ENCODE assay signal across 21 cellular contexts in the genomic region with DNA sequence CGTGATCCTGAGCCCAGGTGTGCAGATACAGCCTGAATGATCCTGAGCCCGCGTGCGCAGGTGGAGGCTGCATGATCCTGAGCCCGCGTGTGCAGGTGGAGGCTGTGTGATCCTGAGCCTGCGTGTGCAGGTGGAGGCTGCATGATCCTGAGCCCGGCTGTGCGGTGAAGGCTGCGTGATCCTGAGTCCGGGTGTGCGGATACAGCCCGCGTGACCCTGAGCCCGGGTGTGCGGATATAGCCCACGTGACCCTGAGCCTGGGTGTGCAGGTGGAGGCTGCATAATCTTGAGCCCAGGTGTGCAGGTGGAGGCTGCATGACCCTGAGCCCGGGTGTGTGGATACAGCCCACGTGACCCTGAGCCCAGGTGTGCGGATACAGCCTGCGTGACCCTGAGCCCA. TPM values are rescaled to one million over a fixed set of nuclear protein-coding genes. Genes with fewer than 3 reads are reported as not detected.
A peak's percentile ranks its signal among the peaks of the same experiment; 100 is the strongest.
DNase-seq lines count a peak whose midpoint lies in the region; ATAC-seq, FAIRE-seq and TF ChIP-seq lines count a peak whose summit lies in the region.
"Had no signal": no experiment of that assay in that cellular context is flagged by ENCODE, and none has a peak within 500 bp of the region (broad histone marks: within the 10 kb centered on the region; RNA-seq: fewer than 3 reads in every experiment).

No MANE protein-coding gene starts in this region.

- H3K23me2 ChIP-seq in H9 (ENCODE audit: insufficient read length, low read depth, low read length, poor library complexity, severe bottlenecking) = no peaks in the 10 kb centered on the region

- no peak overlapping the region for H2AFZ ChIP-seq in HepG2 (ENCODE audit: low read length)
- no peak overlapping the region for H2AFZ ChIP-seq in trophoblast cell (ENCODE audit: insufficient read depth, low read length, poor library complexity)
- H2AFZ ChIP-seq in H9 (ENCODE audit: low read length) = no peak overlapping the region

- no peak overlapping the region for H4K12ac ChIP-seq in trophoblast cell (ENCODE audit: low read depth, low read length)

- H3K79me2 ChIP-seq in HepG2 (ENCODE audit: insufficient read depth, low read length) = peaks cover 26% of the 10 kb centered on the region
- no peaks in the 10 kb centered on the region for H3K79me2 ChIP-seq in trophoblast cell (ENCODE audit: control insufficient read depth, insufficient read depth, low read length, poor library complexity)
- no peaks in the 10 kb centered on the region for H3K79me2 ChIP-seq in H9 (ENCODE audit: insufficient read depth, low read length)

- no peaks in the 10 kb centered on the region for H3K9me3 Mint-ChIP-seq in H9
- H3K9me3 Mint-ChIP-seq: CD14-positive monocyte; CD4-positive, alpha-beta T cell; CD8-positive, alpha-beta memory T cell had no signal

- no peak overlapping the region for H3K14ac ChIP-seq in trophoblast cell (ENCODE audit: low read length)
- no peak overlapping the region; the same call in 1 of the 2 replicates for H3K14ac ChIP-seq in H9 (ENCODE audit: insufficient read depth, low read length)

- no peak overlapping the region for H2BK15ac ChIP-seq in H9 (ENCODE audit: low read depth, low read length)

- H3K18ac ChIP-seq in trophoblast cell (ENCODE audit: low read length) (peak overlapping the region; percentile 14), H9 (ENCODE audit: insufficient read length, low read depth, low read length) (no peak overlapping the region)

- H3K4me2 ChIP-seq in HepG2 (ENCODE audit: low read depth, low read length) (no peak overlapping the region), trophoblast cell (ENCODE audit: low read length) (no peak overlapping the region), H9 (ENCODE audit: insufficient read depth, insufficient read length, low read length) (no peak overlapping the region)

- H2BK5ac ChIP-seq in trophoblast cell (ENCODE audit: low read depth, low read length, poor library complexity) (no peak overlapping the region), H9 (ENCODE audit: insufficient read length, low read length) (no peak overlapping the region)

- no peak overlapping the region for H4K5ac ChIP-seq in H9 (ENCODE audit: insufficient read length, low read depth, low read length)

- peaks cover 6% of the 10 kb centered on the region; the same call in 1 of the 2 replicates for H3K4me1 ChIP-seq in HepG2 (ENCODE audit: insufficient read depth, low read length)
- H3K4me1 ChIP-seq in right lobe of liver = peaks cover 0 to 17% (median 7%) of the 10 kb centered on the region in 4 donors
- peaks cover 59% of the 10 kb centered on the region for H3K4me1 ChIP-seq in body of pancreas
- H3K4me1 ChIP-seq in trophoblast cell (ENCODE audit: control insufficient read depth in 1 of 2, insufficient read depth in 2 of 2, low read length in 2 of 2) = no peaks in the 10 kb centered on the region
- no peaks in the 10 kb centered on the region for H3K4me1 ChIP-seq in H9 (ENCODE audit: insufficient read depth, low read length)
- peaks cover 0 to 11% (median 5%) of the 10 kb centered on the region in 4 donors for H3K4me1 ChIP-seq in sigmoid colon

- no peak overlapping the region for H3K27ac ChIP-seq in HepG2 (ENCODE audit: extremely low read length, insufficient read depth, low read length)
- no peak overlapping the region for H3K27ac ChIP-seq in right lobe of liver
- peak overlapping the region in 3 of 4 donors; percentile 31 to 75 (median 70) for H3K27ac ChIP-seq in body of pancreas
- no peak overlapping the region for H3K27ac ChIP-seq in trophoblast cell (ENCODE audit: low read depth, low read length)
- H3K27ac ChIP-seq in H9 (ENCODE audit: insufficient read length, low read depth, low read length) = no peak overlapping the region
- no peak overlapping the region for H3K27ac ChIP-seq in sigmoid colon
- H3K27ac ChIP-seq: 22Rv1; BLaER1 treated with 17β-estradiol and CSF1 and Interleukin-3, amounts not matched to agents 10 nM and 100 nM had no signal

- H4K91ac ChIP-seq in trophoblast cell (ENCODE audit: low read depth, low read length) = no peak overlapping the region
- no peak overlapping the region for H4K91ac ChIP-seq in H9 (ENCODE audit: insufficient read length, low read depth, low read length)

- H3K23ac ChIP-seq in trophoblast cell (ENCODE audit: low read length) = no peak overlapping the region
- H3K23ac ChIP-seq in H9 (ENCODE audit: insufficient read length, low read depth, low read length) = no peak overlapping the region

- FAIRE-seq in HepG2 (lab: Jason Lieb, UNC) = no peak
- FAIRE-seq: A204.1, GM12891, GM18507, H54 had no signal

- H3K56ac ChIP-seq in H9 (ENCODE audit: insufficient read length, low read depth, low read length) = no peak overlapping the region

- TF ChIP-seq EP300 in HepG2 (IDR thresholded peaks at IDR 0.05; ENCODE audit: low read depth in 2 of 2, low read length in 2 of 2) (no peak), HepG2 (CRISPR knock-in tag; IDR thresholded peaks at IDR 0.05; ENCODE audit: borderline replicate concordance) (no peak), sigmoid colon (IDR thresholded peaks at IDR 0.05) (no peak)

- CTCF ChIA-PET in HepG2 (lab: Yijun Ruan, JAX; ENCODE audit: low intra/inter-chr PET ratio, low total read pairs) = no interaction called here

- H3K27me3 ChIP-seq in HepG2 (ENCODE audit: control insufficient read depth in 1 of 2, insufficient read depth in 2 of 2, low read length in 2 of 2) (no peaks in the 10 kb centered on the region), right lobe of liver (no peaks in the 10 kb centered on the region), body of pancreas (no peaks in the 10 kb centered on the region), trophoblast cell (ENCODE audit: insufficient read depth, low read length) (no peaks in the 10 kb centered on the region), H9 (ENCODE audit: insufficient read depth, low read length) (no peaks in the 10 kb centered on the region), sigmoid colon (no peaks in the 10 kb centered on the region)
- H3K27me3 ChIP-seq: BLaER1 treated with 17β-estradiol and CSF1 and Interleukin-3, amounts not matched to agents 10 nM and 100 nM had no signal

- no peak overlapping the region for H3K27ac Mint-ChIP-seq in H9
- H3K27ac Mint-ChIP-seq: B cell; CD4-positive, alpha-beta T cell; CD8-positive, alpha-beta memory T cell had no signal

- POLR2A ChIA-PET in HepG2 (lab: Yijun Ruan, JAX) = no interaction called here

- H2BK12ac ChIP-seq in trophoblast cell (ENCODE audit: low read length) (no peak overlapping the region), H9 (ENCODE audit: insufficient read length, low read depth, low read length) (no peak overlapping the region)

- H3K36me3 Mint-ChIP-seq in H9 (ENCODE audit: insufficient read depth in 1 of 3, low read depth in 3 of 3) = peaks cover 0 to 5% (median 0%) of the 10 kb centered on the region in 3 experiments; a peak in 3 of 7 replicates

- intact Hi-C loops in HepG2 (cut with micrococcal nuclease; ENCODE audit: unreplicated experiment) (no loop called here), right lobe of liver (cut with DNase I) (loop anchor here (10.0 kb wide), 3 partner anchors 74 to 186 kb away; no protein-coding TSS in a partner anchor), body of pancreas (cut with DNase I) (loop anchor here (5.0 kb wide), 1 partner anchor 78 kb away; no protein-coding TSS in a partner anchor), sigmoid colon (cut with DNase I) (loop anchor here (5.0 kb wide), 1 partner anchor 78 kb away; no protein-coding TSS in a partner anchor)

- no TSS peak for BruUV-seq in HepG2 (replicated peaks; lab: Mats Ljungman, UMichigan)

- DNase-seq in HepG2 (ENCODE audit: low spot score) = no peak
- DNase-seq in right lobe of liver = no peak
- peak in 2 of 4 donors; percentile 37 to 64 for DNase-seq in body of pancreas
- DNase-seq in trophoblast cell = no peak
- DNase-seq in H9 = no peak
- no peak for DNase-seq in sigmoid colon
- DNase-seq: CD4-positive, alpha-beta T cell; CD8-positive, alpha-beta memory T cell; DMS53; DMS79 treated with DMSO at 0.1 percent for 48 hours; GF-D8; GOT3 had no signal

- H4K20me1 ChIP-seq in HepG2 (ENCODE audit: insufficient read depth, low read length) (peaks cover 11% of the 10 kb centered on the region; the same call in 1 of the 2 replicates), H9 (ENCODE audit: control insufficient read depth, insufficient read depth, insufficient read length) (no peaks in the 10 kb centered on the region)

- H3K9me3 ChIP-seq in HepG2 (ENCODE audit: low read length) = no peaks in the 10 kb centered on the region
- no peaks in the 10 kb centered on the region for H3K9me3 ChIP-seq in right lobe of liver
- no peaks in the 10 kb centered on the region for H3K9me3 ChIP-seq in body of pancreas
- H3K9me3 ChIP-seq in trophoblast cell (ENCODE audit: insufficient read depth, low read depth, low read length) = no peaks in the 10 kb centered on the region
- no peaks in the 10 kb centered on the region for H3K9me3 ChIP-seq in H9 (ENCODE audit: control insufficient read depth, low read depth, low read length)
- no peaks in the 10 kb centered on the region for H3K9me3 ChIP-seq in sigmoid colon
- H3K9me3 ChIP-seq: BLaER1 treated with 17β-estradiol and CSF1 and Interleukin-3, amounts not matched to agents 10 nM and 100 nM had no signal

- WGBS in HepG2 (ENCODE audit: low lambda C conversion rate) = 96% methylated on average over 10 of the region's 21 CpGs
- WGBS in right lobe of liver (ENCODE audit: insufficient coverage, low coverage, low lambda C conversion rate, missing lambda C conversion rate) = 80% methylated on average over 1 of the region's 21 CpGs
- WGBS in body of pancreas, 2 donors = 75 to 88% methylated on average over 11 to 21 of the region's 21 CpGs
- WGBS in trophoblast cell (ENCODE audit: extremely low coverage, insufficient coverage, insufficient read length) = no CpG with 5 or more reads among the region's 21 CpGs
- no CpG with 5 or more reads among the region's 21 CpGs for WGBS in H9 (ENCODE audit: extremely low coverage, insufficient read length, low lambda C conversion rate)
- WGBS in sigmoid colon, 2 donors = 95 to 96% methylated on average over 21 of the region's 21 CpGs

- H4K8ac ChIP-seq in trophoblast cell (ENCODE audit: low read depth, low read length) (no peak overlapping the region), H9 (replicated peaks; ENCODE audit: insufficient read length, low read depth, low read length) (no peak overlapping the region)

- TF ChIP-seq POLR2A in HepG2 (IDR thresholded peaks at IDR 0.05; ENCODE audit: insufficient read depth in 1 of 2, low read depth in 2 of 2, low read length in 2 of 2) (no peak), right lobe of liver (IDR thresholded peaks at IDR 0.05) (no peak), body of pancreas (IDR thresholded peaks at IDR 0.05) (no peak), sigmoid colon (IDR thresholded peaks at IDR 0.05) (no peak)

- H2AK5ac ChIP-seq in trophoblast cell (ENCODE audit: low read length) = no peak overlapping the region
- H2AK5ac ChIP-seq in H9 (ENCODE audit: insufficient read length, low read length) = no peak overlapping the region

- peaks cover 7 to 14% of the 10 kb centered on the region in 2 experiments; a peak in 3 of 5 replicates for H3K36me3 ChIP-seq in HepG2 (replicated peaks in 1 of 2; ENCODE audit: control insufficient read depth in 1 of 2, insufficient read depth in 2 of 2, low read length in 2 of 2)
- H3K36me3 ChIP-seq in right lobe of liver = no peaks in the 10 kb centered on the region
- H3K36me3 ChIP-seq in body of pancreas (replicated peaks in 1 of 2; ENCODE audit: insufficient read depth in 1 of 2, low read depth in 2 of 2) = no peaks in the 10 kb centered on the region
- peaks cover 0 to 5% of the 10 kb centered on the region in 2 experiments for H3K36me3 ChIP-seq in trophoblast cell (ENCODE audit: control insufficient read depth in 1 of 2, insufficient read depth in 2 of 2, low read length in 2 of 2)
- no peaks in the 10 kb centered on the region for H3K36me3 ChIP-seq in sigmoid colon

- H3K79me1 ChIP-seq in trophoblast cell (ENCODE audit: low read length) = no peaks in the 10 kb centered on the region
- peaks cover 3% of the 10 kb centered on the region for H3K79me1 ChIP-seq in H9 (ENCODE audit: insufficient read depth, low read depth, low read length, poor library complexity, severe bottlenecking)

- H2BK120ac ChIP-seq in trophoblast cell (ENCODE audit: insufficient read depth, low read length, poor library complexity) (no peak overlapping the region), H9 (ENCODE audit: low read depth, low read length, poor library complexity, severe bottlenecking) (no peak overlapping the region)

- H3T11ph ChIP-seq in H9 (ENCODE audit: low read length) = no peak overlapping the region

- TF ChIP-seq RAD21 in HepG2 (CRISPR knock-in tag; IDR thresholded peaks at IDR 0.05) = no peak

- no peak overlapping the region for H3K4me3 ChIP-seq in HepG2 (replicated peaks in 1 of 3; ENCODE audit: insufficient read depth in 1 of 3, low read depth in 2 of 3, low read length in 3 of 3)
- H3K4me3 ChIP-seq in right lobe of liver = no peak overlapping the region
- no peak overlapping the region for H3K4me3 ChIP-seq in body of pancreas
- no peak overlapping the region for H3K4me3 ChIP-seq in trophoblast cell (ENCODE audit: low read depth, low read length)
- H3K4me3 ChIP-seq in sigmoid colon = no peak overlapping the region
- H3K4me3 ChIP-seq: BLaER1 treated with 17β-estradiol and CSF1 and Interleukin-3, amounts not matched to agents 10 nM and 100 nM had no signal

- in situ Hi-C loops in HepG2 (cut with HindIII; ENCODE audit: extremely low pct_ligation_motif_present, low pct_unique_long_range_greater_than_20kb) = loop anchor here (5.0 kb wide), 1 partner anchor 78 kb away; no protein-coding TSS in a partner anchor

- H3K9ac ChIP-seq in HepG2 (ENCODE audit: insufficient read depth, low read depth, low read length) = no peak overlapping the region
- no peak overlapping the region for H3K9ac ChIP-seq in trophoblast cell (ENCODE audit: low read length)
- no peak overlapping the region for H3K9ac ChIP-seq in H9 (ENCODE audit: extremely low read depth, insufficient read length, low read length)

- no peak for ATAC-seq in HepG2
- no peak for ATAC-seq in right lobe of liver
- ATAC-seq in body of pancreas = no peak
- ATAC-seq: HCT116 had no signal

- TF ChIP-seq CTCF in HepG2 (CRISPR knock-in tag; IDR thresholded peaks at IDR 0.05) (no peak), right lobe of liver (IDR thresholded peaks at IDR 0.05) (no peak), body of pancreas (IDR thresholded peaks at IDR 0.05) (no peak), H9 (conservative IDR thresholded peaks at IDR 0.05) (no peak), sigmoid colon (IDR thresholded peaks at IDR 0.05) (no peak)

- H3K4me3 Mint-ChIP-seq in H9 = no peak overlapping the region
- H3K4me3 Mint-ChIP-seq: B cell; CD14-positive monocyte; CD4-positive, alpha-beta T cell; CD8-positive, alpha-beta memory T cell had no signal

- peaks cover 13 to 15% of the 10 kb centered on the region in 2 experiments for H3K4me1 Mint-ChIP-seq in H9

- no peaks in the 10 kb centered on the region for H3K27me3 Mint-ChIP-seq in H9 (ENCODE audit: low read depth)
- H3K27me3 Mint-ChIP-seq: B cell; CD4-positive, alpha-beta T cell; CD8-positive, alpha-beta memory T cell had no signal

- no peak overlapping the region for H2BK20ac ChIP-seq in H9 (ENCODE audit: low read depth, low read length, poor library complexity, severe bottlenecking)

- H3K4ac ChIP-seq in trophoblast cell (ENCODE audit: low read depth, low read length) = no peak overlapping the region
- H3K4ac ChIP-seq in H9 (ENCODE audit: low read depth, low read length) = no peak overlapping the region

RNA-seq across cellular contexts. Expression of a gene that starts 20.3 kb away (rescaled TPM):
- 6.4 and 11.0 TPM in 2 replicates for total RNA-seq in HepG2 (2016; rRNA removed; fragmentation: Illumina TruSeq; extraction: Trizol)
- 5.6 and 7.0 TPM in 2 replicates for total RNA-seq in HepG2 (2016; cell fraction: cytosol; rRNA removed; fragmentation: Illumina TruSeq; extraction: Trizol; ENCODE audit: low read depth)
- total RNA-seq in HepG2 (2016; cell fraction: insoluble cytoplasmic fraction; rRNA removed; fragmentation: Illumina TruSeq; extraction: Trizol) = 5.9 and 10.9 TPM in 2 replicates
- total RNA-seq in HepG2 (2016; cell fraction: membrane; rRNA removed; fragmentation: Illumina TruSeq; extraction: Trizol) = 4.2 and 5.2 TPM in 2 replicates
- 11.8 and 16.0 TPM in 2 replicates for total RNA-seq in HepG2 (2016; cell fraction: nucleus; rRNA removed; fragmentation: Illumina TruSeq; extraction: Trizol)
- 5.1 and 5.7 TPM in 2 replicates for polyA plus RNA-seq in HepG2 (2011; rRNA removed)
- 3.4 and 3.6 TPM in 2 replicates for polyA plus RNA-seq in HepG2 (2011; cell fraction: cytosol; rRNA removed)
- 32.9 and 41.6 TPM in 2 replicates for polyA plus RNA-seq in HepG2 (2011; cell fraction: nucleus; rRNA removed)
- polyA plus RNA-seq in HepG2 (2012) = 7.1 and 9.1 TPM in 2 replicates
- 0.58 and 0.88 TPM in 2 replicates for polyA plus RNA-seq in HepG2 (2016; cell fraction: cytosol; fragmentation: Illumina TruSeq; extraction: Trizol; ENCODE audit: low read depth)
- 6.9 and 7.1 TPM in 2 replicates for polyA plus RNA-seq in HepG2 (2016; cell fraction: insoluble cytoplasmic fraction; fragmentation: Illumina TruSeq; extraction: Trizol; ENCODE audit: low read depth)
- polyA plus RNA-seq in HepG2 (2016; cell fraction: membrane; fragmentation: Illumina TruSeq; extraction: Trizol; ENCODE audit: low read depth) = 1.6 and 1.8 TPM in 2 replicates
- polyA plus RNA-seq in HepG2 (2016; cell fraction: nucleus; fragmentation: Illumina TruSeq; extraction: Trizol; ENCODE audit: insufficient read depth, low read depth) = 26.5 and 31.7 TPM in 2 replicates
- 15.5 TPM in 2 replicates for polyA minus RNA-seq in HepG2 (2011; rRNA and poly(A)+ RNA removed; ENCODE audit: low replicate concordance)
- polyA minus RNA-seq in HepG2 (2011; cell fraction: cytosol; rRNA and poly(A)+ RNA removed) = 6.0 and 7.0 TPM in 2 replicates
- 25.0 and 27.4 TPM in 2 replicates for polyA minus RNA-seq in HepG2 (2011; cell fraction: nucleus; rRNA and poly(A)+ RNA removed)
- total RNA-seq in right lobe of liver = 10 to 100 TPM; 13.1 to 17.8 (median 16.2) TPM
- total RNA-seq in body of pancreas = 10 to 100 TPM; 54.5 to 86.7 TPM
- 10.2 and 10.6 TPM in 2 replicates for polyA plus RNA-seq in trophoblast cell (2013)
- total RNA-seq in H9 (2021) = 27.0 and 28.3 TPM in 2 replicates
- 10 to 100 TPM; 19.3 to 39.2 (median 28.5) TPM for total RNA-seq in sigmoid colon
- 10 to 100 TPM in 2 of 3 donors, 1 to 10 TPM in 1; 9.0 to 23.7 (median 12.6) TPM for polyA plus RNA-seq in sigmoid colon

RNA-seq across cellular contexts. Expression of a gene that starts 32.2 kb away (rescaled TPM):
- total RNA-seq in HepG2 (2016; rRNA removed; fragmentation: Illumina TruSeq; extraction: Trizol) (not detected in 2 replicates), right lobe of liver (10 to 100 TPM; 16.5 to 25.0 (median 17.7) TPM), body of pancreas (10 to 100 TPM; 13.0 to 22.4 TPM), H9 (2021) (22.9 and 23.3 TPM in 2 replicates), sigmoid colon (10 to 100 TPM; 31.3 to 46.7 (median 37.1) TPM)
- total RNA-seq in HepG2 (2016; cell fraction: cytosol; rRNA removed; fragmentation: Illumina TruSeq; extraction: Trizol; ENCODE audit: low read depth) = not detected in 2 replicates
- total RNA-seq in HepG2 (2016; cell fraction: insoluble cytoplasmic fraction; rRNA removed; fragmentation: Illumina TruSeq; extraction: Trizol) = not detected in 2 replicates
- not detected in 2 replicates for total RNA-seq in HepG2 (2016; cell fraction: membrane; rRNA removed; fragmentation: Illumina TruSeq; extraction: Trizol)
- total RNA-seq in HepG2 (2016; cell fraction: nucleus; rRNA removed; fragmentation: Illumina TruSeq; extraction: Trizol) = not detected in 2 replicates
- polyA plus RNA-seq in HepG2 (2011; rRNA removed) (not detected in 2 replicates), sigmoid colon (10 to 100 TPM; 39.8 to 63.7 (median 51.1) TPM)
- polyA plus RNA-seq in HepG2 (2011; cell fraction: cytosol; rRNA removed) = not detected in 2 replicates
- polyA plus RNA-seq in HepG2 (2011; cell fraction: nucleus; rRNA removed) = not detected in 2 replicates
- polyA plus RNA-seq in HepG2 (2012) = 0.08 and 0.11 TPM in 2 replicates
- polyA plus RNA-seq in HepG2 (2016; cell fraction: cytosol; fragmentation: Illumina TruSeq; extraction: Trizol; ENCODE audit: low read depth) = not detected in 2 replicates
- polyA plus RNA-seq in HepG2 (2016; cell fraction: insoluble cytoplasmic fraction; fragmentation: Illumina TruSeq; extraction: Trizol; ENCODE audit: low read depth) = not detected in 2 replicates
- polyA plus RNA-seq in HepG2 (2016; cell fraction: membrane; fragmentation: Illumina TruSeq; extraction: Trizol; ENCODE audit: low read depth) = not detected in 2 replicates
- not detected in 2 replicates for polyA plus RNA-seq in HepG2 (2016; cell fraction: nucleus; fragmentation: Illumina TruSeq; extraction: Trizol; ENCODE audit: insufficient read depth, low read depth)
- polyA minus RNA-seq in HepG2 (2011; rRNA and poly(A)+ RNA removed; ENCODE audit: low replicate concordance) = 40.4 TPM in 1 of 2 replicates, not detected in the other
- not detected in 2 replicates for polyA minus RNA-seq in HepG2 (2011; cell fraction: cytosol; rRNA and poly(A)+ RNA removed)
- 0.26 TPM in 1 of 2 replicates, not detected in the other for polyA minus RNA-seq in HepG2 (2011; cell fraction: nucleus; rRNA and poly(A)+ RNA removed)
- polyA plus RNA-seq in trophoblast cell (2013) = 18.3 and 18.8 TPM in 2 replicates

RNA-seq across cellular contexts. Expression of a gene that starts 34.0 kb away (rescaled TPM):
- total RNA-seq in HepG2 (2016; rRNA removed; fragmentation: Illumina TruSeq; extraction: Trizol) (14.6 and 23.6 TPM in 2 replicates), right lobe of liver (10 to 100 TPM; 19.8 to 26.7 (median 21.5) TPM), body of pancreas (100 to 1,000 TPM in 1 of 2 donors, 10 to 100 TPM in 1; 56.6 to 102 TPM), H9 (2021) (63.5 and 72.5 TPM in 2 replicates), sigmoid colon (10 to 100 TPM; 38.7 to 90.6 (median 47.4) TPM)
- total RNA-seq in HepG2 (2016; cell fraction: cytosol; rRNA removed; fragmentation: Illumina TruSeq; extraction: Trizol; ENCODE audit: low read depth) = 32.3 and 33.7 TPM in 2 replicates
- total RNA-seq in HepG2 (2016; cell fraction: insoluble cytoplasmic fraction; rRNA removed; fragmentation: Illumina TruSeq; extraction: Trizol) = 10.5 and 22.9 TPM in 2 replicates
- total RNA-seq in HepG2 (2016; cell fraction: membrane; rRNA removed; fragmentation: Illumina TruSeq; extraction: Trizol) = 48.2 and 50.4 TPM in 2 replicates
- total RNA-seq in HepG2 (2016; cell fraction: nucleus; rRNA removed; fragmentation: Illumina TruSeq; extraction: Trizol) = 18.0 and 23.5 TPM in 2 replicates
- polyA plus RNA-seq in HepG2 (2011; rRNA removed) (27.6 and 33.7 TPM in 2 replicates), sigmoid colon (10 to 100 TPM; 19.8 to 49.6 (median 21.3) TPM)
- polyA plus RNA-seq in HepG2 (2011; cell fraction: cytosol; rRNA removed) = 22.9 and 31.9 TPM in 2 replicates
- 175 and 213 TPM in 2 replicates for polyA plus RNA-seq in HepG2 (2011; cell fraction: nucleus; rRNA removed)
- polyA plus RNA-seq in HepG2 (2012) = 22.4 and 34.0 TPM in 2 replicates
- 37.2 and 44.2 TPM in 2 replicates for polyA plus RNA-seq in HepG2 (2016; cell fraction: cytosol; fragmentation: Illumina TruSeq; extraction: Trizol; ENCODE audit: low read depth)
- polyA plus RNA-seq in HepG2 (2016; cell fraction: insoluble cytoplasmic fraction; fragmentation: Illumina TruSeq; extraction: Trizol; ENCODE audit: low read depth) = 16.9 and 23.7 TPM in 2 replicates
- polyA plus RNA-seq in HepG2 (2016; cell fraction: membrane; fragmentation: Illumina TruSeq; extraction: Trizol; ENCODE audit: low read depth) = 47.5 and 52.5 TPM in 2 replicates
- polyA plus RNA-seq in HepG2 (2016; cell fraction: nucleus; fragmentation: Illumina TruSeq; extraction: Trizol; ENCODE audit: insufficient read depth, low read depth) = 55.8 and 60.4 TPM in 2 replicates
- polyA minus RNA-seq in HepG2 (2011; rRNA and poly(A)+ RNA removed; ENCODE audit: low replicate concordance) = 21.1 and 44.9 TPM in 2 replicates
- 12.7 and 16.0 TPM in 2 replicates for polyA minus RNA-seq in HepG2 (2011; cell fraction: cytosol; rRNA and poly(A)+ RNA removed)
- polyA minus RNA-seq in HepG2 (2011; cell fraction: nucleus; rRNA and poly(A)+ RNA removed) = 29.4 and 36.3 TPM in 2 replicates
- 36.7 and 36.9 TPM in 2 replicates for polyA plus RNA-seq in trophoblast cell (2013)

Comparison
In these comparisons a context has a peak if more than half of its experiments do, and no peak if none do; other contexts are left out.
1. RNA of a gene that starts 32.2 kb away (total RNA-seq): 31.3 to 46.7 TPM in sigmoid colon, 22.9 to 23.3 TPM in H9, 13.0 to 22.4 TPM in body of pancreas and 16.5 to 25.0 TPM in right lobe of liver; not detected in HepG2; every median in the first group is over 10 times any median in the second.
2. H3K27ac ChIP-seq: peak in body of pancreas (3 of 4); none in HepG2 (single experiment), right lobe of liver (0 of 3), trophoblast cell (single experiment), H9 (single experiment) and sigmoid colon (0 of 4).